Comparison of ENCODE assay signal across 19 cellular contexts in genomic region chr2:152486737-152487063, GRCh38.
DNase-seq lines count a peak whose midpoint lies in the region; ATAC-seq, FAIRE-seq and TF ChIP-seq lines count a peak whose summit lies in the region.
"Had no signal": no experiment of that assay in that cellular context is flagged by ENCODE, and none has a peak within 500 bp of the region (broad histone marks: within the 10 kb centered on the region; RNA-seq: fewer than 3 reads in every experiment).

No MANE protein-coding gene starts in this region.

- no peak overlapping the region for H2BK120ac ChIP-seq in mesenchymal stem cell (ENCODE audit: low read depth, low read length)

- H3K27me3 ChIP-seq in BLaER1 (no peaks in the 10 kb centered on the region), mesenchymal stem cell (ENCODE audit: control insufficient read depth in 1 of 2, insufficient read depth in 1 of 2, low read length in 2 of 2) (no peaks in the 10 kb centered on the region), smooth muscle cell (ENCODE audit: low read depth) (no peaks in the 10 kb centered on the region)

- H2AFZ ChIP-seq in mesenchymal stem cell (ENCODE audit: low read depth, low read length) (no peak overlapping the region), smooth muscle cell (ENCODE audit: low read depth) (no peak overlapping the region)
- H2AFZ ChIP-seq: GM23338 had no signal

- H3K27ac ChIP-seq in BLaER1 (peak overlapping the region; percentile 19; the same call in 1 of the 2 replicates), mesenchymal stem cell (ENCODE audit: low read length, poor library complexity, severe bottlenecking) (peak overlapping the region; percentile 96), smooth muscle cell (ENCODE audit: low read depth) (peak overlapping the region; percentile 5)

- peaks cover 86% of the 10 kb centered on the region for H3K79me2 ChIP-seq in smooth muscle cell (ENCODE audit: low read depth)

- no peak overlapping the region for H2AK5ac ChIP-seq in mesenchymal stem cell (ENCODE audit: low read length, severe bottlenecking)

- H3K36me3 ChIP-seq in BLaER1 (peaks cover 17% of the 10 kb centered on the region), mesenchymal stem cell (ENCODE audit: control insufficient read depth in 1 of 2, insufficient read depth in 2 of 2, low read depth in 1 of 2, low read length in 2 of 2) (no peaks in the 10 kb centered on the region), smooth muscle cell (ENCODE audit: low read depth) (no peaks in the 10 kb centered on the region)

- H2BK5ac ChIP-seq in mesenchymal stem cell (ENCODE audit: low read depth, low read length, poor library complexity, severe bottlenecking) = no peak overlapping the region

- H3K27ac Mint-ChIP-seq in chondrocyte (ENCODE audit: unreplicated experiment) = peak overlapping the region; percentile 76
- H3K27ac Mint-ChIP-seq: activated CD4-positive, alpha-beta T cell treated with anti-CD3 and anti-CD28 coated beads, Interleukin-2, amount 10 ng/mL, durations not matched to agents 24 days and 14 days; activated naive CD8-positive, alpha-beta T cell treated with anti-CD3 and anti-CD28 coated beads, Interleukin-2, amount 10 ng/mL, durations not matched to agents 7 days and 5 days; CD4-positive, CD25-positive, alpha-beta regulatory T cell; GM23338; naive thymus-derived CD8-positive, alpha-beta T cell; T-helper 1 cell treated with Interleukin-12 subunit alpha and Interleukin-12 subunit beta and Interleukin-4 antibody, amounts not matched to agents 30 μg/mL and 1 μg/mL, for 36 hours had no signal

- WGBS in mesenchymal stem cell = 100% methylated on average over 1 of the region's 3 CpGs
- 82% methylated on average over 3 of the region's 3 CpGs for WGBS in smooth muscle cell (ENCODE audit: low lambda C conversion rate)

- DNase-seq in chondrocyte (ENCODE audit: low spot score) (no peak), mesenchymal stem cell (no peak), smooth muscle cell (lab: John Stamatoyannopoulos, UW; ENCODE audit: unreplicated experiment) (no peak), HTR-8/SVneo (ENCODE audit: insufficient read length, low spot score) (no peak), GF-D8 (lab: John Stamatoyannopoulos, UW) (no peak), cerebellar cortex (ENCODE audit: low spot score) (no peak)
- DNase-seq: activated CD4-positive, alpha-beta T cell treated with anti-CD3 and anti-CD28 coated beads, Interleukin-2, amount 10 ng/mL, durations not matched to agents 24 days and 14 days; activated naive CD8-positive, alpha-beta T cell treated with anti-CD3 and anti-CD28 coated beads, Interleukin-2, amount 10 ng/mL, durations not matched to agents 7 days and 5 days; CD4-positive, CD25-positive, alpha-beta regulatory T cell; naive thymus-derived CD8-positive, alpha-beta T cell; NCI-H1694 treated with DMSO at 0.1 percent for 48 hours; SIG-M5; stimulated activated naive CD8-positive, alpha-beta T cell treated with anti-CD3 and anti-CD28 coated beads, Interleukin-15, Interleukin-2, amounts not matched to agents 100 U/mL and 50 U/mL, for 24 hours had no signal

- H4K20me1 ChIP-seq in BLaER1 (peaks cover 100% of the 10 kb centered on the region), smooth muscle cell (ENCODE audit: low read depth) (peaks cover 15% of the 10 kb centered on the region)

- H3K36me3 Mint-ChIP-seq in chondrocyte (ENCODE audit: low read depth) = no peaks in the 10 kb centered on the region
- H3K36me3 Mint-ChIP-seq: activated naive CD8-positive, alpha-beta T cell treated with anti-CD3 and anti-CD28 coated beads, Interleukin-2, amount 10 ng/mL, durations not matched to agents 7 days and 5 days; CD4-positive, CD25-positive, alpha-beta regulatory T cell; naive thymus-derived CD8-positive, alpha-beta T cell had no signal

- peaks cover 27% of the 10 kb centered on the region for H3K79me1 ChIP-seq in mesenchymal stem cell (replicated peaks; ENCODE audit: low read length, poor library complexity, severe bottlenecking)

- H3F3A ChIP-seq in smooth muscle cell (ENCODE audit: low read depth) = no peaks in the 10 kb centered on the region

- H3K27me3 Mint-ChIP-seq in chondrocyte (ENCODE audit: low read depth) = no peaks in the 10 kb centered on the region

- H4K91ac ChIP-seq in mesenchymal stem cell (ENCODE audit: low read length) = no peak overlapping the region

- TF ChIP-seq CTCF in chondrocyte (IDR thresholded peaks at IDR 0.05) (no peak), smooth muscle cell (IDR thresholded peaks at IDR 0.05; ENCODE audit: borderline replicate concordance, insufficient read depth, poor library complexity, severe bottlenecking) (no peak)

- peak overlapping the region; percentile 14 for H3K4me3 Mint-ChIP-seq in chondrocyte (ENCODE audit: unreplicated experiment)
- H3K4me3 Mint-ChIP-seq: activated CD4-positive, alpha-beta T cell treated with anti-CD3 and anti-CD28 coated beads, Interleukin-2, amount 10 ng/mL, durations not matched to agents 24 days and 14 days; activated naive CD8-positive, alpha-beta T cell treated with anti-CD3 and anti-CD28 coated beads, Interleukin-2, amount 10 ng/mL, durations not matched to agents 7 days and 5 days; CD4-positive, CD25-positive, alpha-beta regulatory T cell; GM23338; naive thymus-derived CD8-positive, alpha-beta T cell; T-helper 1 cell treated with Interleukin-12 subunit alpha and Interleukin-12 subunit beta and Interleukin-4 antibody, amounts not matched to agents 30 μg/mL and 1 μg/mL, for 36 hours had no signal

- H3K23ac ChIP-seq in mesenchymal stem cell (ENCODE audit: low read length in 2 of 2) = no peak overlapping the region

- H3K18ac ChIP-seq in mesenchymal stem cell (ENCODE audit: low read depth in 1 of 2, low read length in 2 of 2) = no peak overlapping the region

- no peak overlapping the region for H4K8ac ChIP-seq in mesenchymal stem cell (ENCODE audit: low read length)

- H3K4me3 ChIP-seq in BLaER1 = no peak overlapping the region
- no peak overlapping the region for H3K4me3 ChIP-seq in mesenchymal stem cell (ENCODE audit: insufficient read depth in 1 of 2, low read depth in 1 of 2, low read length in 2 of 2)
- no peak overlapping the region for H3K4me3 ChIP-seq in smooth muscle cell
- H3K4me3 ChIP-seq: GM23338, lung had no signal

- H3K4ac ChIP-seq in mesenchymal stem cell (ENCODE audit: low read depth in 1 of 2, low read length in 2 of 2) = no peak overlapping the region

- FAIRE-seq in HTR-8/SVneo (lab: Jason Lieb, UNC) = no peak
- FAIRE-seq: GM12891 had no signal

- no peaks in the 10 kb centered on the region for H3K9me3 ChIP-seq in BLaER1
- no peaks in the 10 kb centered on the region for H3K9me3 ChIP-seq in mesenchymal stem cell (ENCODE audit: control insufficient read depth, low read length)
- no peaks in the 10 kb centered on the region for H3K9me3 ChIP-seq in smooth muscle cell (replicated peaks; ENCODE audit: low read depth)

- peaks cover 54% of the 10 kb centered on the region for H3K4me1 Mint-ChIP-seq in chondrocyte (ENCODE audit: low read depth)
- H3K4me1 Mint-ChIP-seq: activated CD4-positive, alpha-beta T cell treated with anti-CD3 and anti-CD28 coated beads, Interleukin-2, amount 10 ng/mL, durations not matched to agents 24 days and 14 days; activated naive CD8-positive, alpha-beta T cell treated with anti-CD3 and anti-CD28 coated beads, Interleukin-2, amount 10 ng/mL, durations not matched to agents 7 days and 5 days; CD4-positive, CD25-positive, alpha-beta regulatory T cell had no signal

- no peak for ATAC-seq in GM21528 (IDR thresholded peaks at IDR 0.05; ENCODE audit: low FRiP score, unreplicated experiment)
- ATAC-seq: GM23338; naive thymus-derived CD8-positive, alpha-beta T cell; stimulated activated naive CD8-positive, alpha-beta T cell treated with anti-CD3 and anti-CD28 coated beads, Interleukin-15, Interleukin-2, amounts not matched to agents 100 U/mL and 50 U/mL, for 24 hours had no signal

- no peak overlapping the region for H2BK12ac ChIP-seq in mesenchymal stem cell (ENCODE audit: low read length in 2 of 2)

- H3K4me1 ChIP-seq in BLaER1 (peaks cover 74% of the 10 kb centered on the region), mesenchymal stem cell (ENCODE audit: control insufficient read depth, insufficient read depth, low read depth, low read length) (peaks cover 7% of the 10 kb centered on the region), smooth muscle cell (ENCODE audit: low read depth) (peaks cover 24% of the 10 kb centered on the region)

- H2BK15ac ChIP-seq in mesenchymal stem cell (ENCODE audit: low read depth, poor library complexity, severe bottlenecking) = no peak overlapping the region

- H3K14ac ChIP-seq in mesenchymal stem cell (ENCODE audit: low read length in 2 of 2) = no peak overlapping the region

- H3K4me2 ChIP-seq in BLaER1 (peak overlapping the region; percentile 61), mesenchymal stem cell (ENCODE audit: low read length, poor library complexity, severe bottlenecking) (no peak overlapping the region), smooth muscle cell (peak overlapping the region; percentile 22)
- H3K4me2 ChIP-seq: GM23338 had no signal

- H3K9me3 Mint-ChIP-seq in chondrocyte (ENCODE audit: low read depth) = no peaks in the 10 kb centered on the region
- H3K9me3 Mint-ChIP-seq: activated CD4-positive, alpha-beta T cell treated with anti-CD3 and anti-CD28 coated beads, Interleukin-2, amount 10 ng/mL, durations not matched to agents 24 days and 14 days; activated naive CD8-positive, alpha-beta T cell treated with anti-CD3 and anti-CD28 coated beads, Interleukin-2, amount 10 ng/mL, durations not matched to agents 7 days and 5 days; GM23338; naive thymus-derived CD8-positive, alpha-beta T cell; T-helper 1 cell treated with Interleukin-12 subunit alpha and Interleukin-12 subunit beta and Interleukin-4 antibody, amounts not matched to agents 30 μg/mL and 1 μg/mL, for 36 hours had no signal

- H3K9ac ChIP-seq in BLaER1 (no peak overlapping the region), mesenchymal stem cell (ENCODE audit: low read length) (no peak overlapping the region), smooth muscle cell (ENCODE audit: low read depth) (no peak overlapping the region)

Comparison
In these comparisons a context has a peak if more than half of its experiments do, and no peak if none do; other contexts are left out.
1. H3K27ac ChIP-seq: peak in every context shown above with its lines; median percentile 96 in mesenchymal stem cell; 19 in BLaER1; 5 in smooth muscle cell.